ENCODE assay signal across 2 cellular contexts in the genomic region with DNA sequence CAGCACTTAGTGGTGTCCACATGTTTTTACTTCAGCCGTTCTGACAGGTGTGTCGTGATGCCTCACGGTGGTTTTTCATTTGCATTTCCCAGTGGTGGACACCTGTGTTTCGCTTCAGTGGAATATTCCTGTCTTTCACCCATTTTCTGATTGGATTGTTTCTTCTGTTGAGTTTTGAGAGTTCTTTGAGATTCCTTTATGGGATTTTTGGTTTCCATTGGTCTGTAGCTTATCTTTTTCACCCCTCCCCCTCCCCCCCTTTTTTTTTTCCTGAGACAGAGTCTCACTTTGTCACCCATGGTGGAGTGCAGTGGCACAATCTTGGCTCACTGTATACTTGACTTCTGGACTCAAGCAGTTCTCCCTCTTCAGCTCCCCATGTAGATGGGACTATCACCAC.
A peak's percentile ranks its signal among the peaks of the same experiment; 100 is the strongest.
TF ChIP-seq lines count a peak whose summit lies in the region.

No MANE protein-coding gene starts in this region.

TF ChIP-seq in HEK293, 187 proteins besides CTCF, POLR2A, EP300 and RAD21:
- no peak for TF ChIP-seq ZNF610 (tag by site-specific recombination; IDR thresholded peaks at IDR 0.05; ENCODE audit: borderline replicate concordance)
- no peak for TF ChIP-seq ZNF658 (tag by site-specific recombination; IDR thresholded peaks at IDR 0.05)
- TF ChIP-seq, protein P1, sequence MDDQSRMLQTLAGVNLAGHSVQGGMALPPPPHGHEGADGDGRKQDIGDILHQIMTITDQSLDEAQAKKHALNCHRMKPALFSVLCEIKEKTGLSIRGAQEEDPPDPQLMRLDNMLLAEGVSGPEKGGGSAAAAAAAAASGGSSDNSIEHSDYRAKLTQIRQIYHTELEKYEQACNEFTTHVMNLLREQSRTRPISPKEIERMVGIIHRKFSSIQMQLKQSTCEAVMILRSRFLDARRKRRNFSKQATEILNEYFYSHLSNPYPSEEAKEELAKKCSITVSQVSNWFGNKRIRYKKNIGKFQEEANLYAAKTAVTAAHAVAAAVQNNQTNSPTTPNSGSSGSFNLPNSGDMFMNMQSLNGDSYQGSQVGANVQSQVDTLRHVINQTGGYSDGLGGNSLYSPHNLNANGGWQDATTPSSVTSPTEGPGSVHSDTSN (CRISPR knock-in tag; IDR thresholded peaks at IDR 0.05): no peak
- TF ChIP-seq, protein P2, sequence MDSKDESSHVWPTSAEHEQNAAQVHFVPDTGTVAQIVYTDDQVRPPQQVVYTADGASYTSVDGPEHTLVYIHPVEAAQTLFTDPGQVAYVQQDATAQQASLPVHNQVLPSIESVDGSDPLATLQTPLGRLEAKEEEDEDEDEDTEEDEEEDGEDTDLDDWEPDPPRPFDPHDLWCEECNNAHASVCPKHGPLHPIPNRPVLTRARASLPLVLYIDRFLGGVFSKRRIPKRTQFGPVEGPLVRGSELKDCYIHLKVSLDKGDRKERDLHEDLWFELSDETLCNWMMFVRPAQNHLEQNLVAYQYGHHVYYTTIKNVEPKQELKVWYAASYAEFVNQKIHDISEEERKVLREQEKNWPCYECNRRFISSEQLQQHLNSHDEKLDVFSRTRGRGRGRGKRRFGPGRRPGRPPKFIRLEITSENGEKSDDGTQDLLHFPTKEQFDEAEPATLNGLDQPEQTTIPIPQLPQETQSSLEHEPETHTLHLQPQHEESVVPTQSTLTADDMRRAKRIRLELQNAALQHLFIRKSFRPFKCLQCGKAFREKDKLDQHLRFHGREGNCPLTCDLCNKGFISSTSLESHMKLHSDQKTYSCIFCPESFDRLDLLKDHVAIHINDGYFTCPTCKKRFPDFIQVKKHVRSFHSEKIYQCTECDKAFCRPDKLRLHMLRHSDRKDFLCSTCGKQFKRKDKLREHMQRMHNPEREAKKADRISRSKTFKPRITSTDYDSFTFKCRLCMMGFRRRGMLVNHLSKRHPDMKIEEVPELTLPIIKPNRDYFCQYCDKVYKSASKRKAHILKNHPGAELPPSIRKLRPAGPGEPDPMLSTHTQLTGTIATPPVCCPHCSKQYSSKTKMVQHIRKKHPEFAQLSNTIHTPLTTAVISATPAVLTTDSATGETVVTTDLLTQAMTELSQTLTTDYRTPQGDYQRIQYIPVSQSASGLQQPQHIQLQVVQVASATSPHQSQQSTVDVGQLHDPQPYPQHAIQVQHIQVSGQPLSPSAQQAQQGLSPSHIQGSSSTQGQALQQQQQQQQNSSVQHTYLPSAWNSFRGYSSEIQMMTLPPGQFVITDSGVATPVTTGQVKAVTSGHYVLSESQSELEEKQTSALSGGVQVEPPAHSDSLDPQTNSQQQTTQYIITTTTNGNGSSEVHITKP (tag by site-specific recombination; IDR thresholded peaks at IDR 0.05): peak; percentile 32; the same call in 1 of the 2 replicates

TF ChIP-seq in K562, 482 proteins besides CTCF, POLR2A, EP300 and RAD21:
- TF ChIP-seq ZFPM2 (CRISPR knock-in tag; IDR thresholded peaks at IDR 0.05) (no peak), KDM1A (IDR thresholded peaks at IDR 0.05) (peak in 1 of 2 experiments; percentile 53; a peak in 1 of 4 replicates), POLR2G (IDR thresholded peaks at IDR 0.05; ENCODE audit: low read depth, low read length) (no peak), NR4A1 (CRISPR knock-in tag; IDR thresholded peaks at IDR 0.05) (no peak), NR4A1 (tag; IDR thresholded peaks at IDR 0.05) (no peak), FOS (IDR thresholded peaks at IDR 0.05; ENCODE audit: extremely low read depth, insufficient read length) (no peak), POLR2B (IDR thresholded peaks at IDR 0.05; ENCODE audit: low read depth, partially characterized antibody) (peak; percentile 17)
- TF ChIP-seq, protein P3, sequence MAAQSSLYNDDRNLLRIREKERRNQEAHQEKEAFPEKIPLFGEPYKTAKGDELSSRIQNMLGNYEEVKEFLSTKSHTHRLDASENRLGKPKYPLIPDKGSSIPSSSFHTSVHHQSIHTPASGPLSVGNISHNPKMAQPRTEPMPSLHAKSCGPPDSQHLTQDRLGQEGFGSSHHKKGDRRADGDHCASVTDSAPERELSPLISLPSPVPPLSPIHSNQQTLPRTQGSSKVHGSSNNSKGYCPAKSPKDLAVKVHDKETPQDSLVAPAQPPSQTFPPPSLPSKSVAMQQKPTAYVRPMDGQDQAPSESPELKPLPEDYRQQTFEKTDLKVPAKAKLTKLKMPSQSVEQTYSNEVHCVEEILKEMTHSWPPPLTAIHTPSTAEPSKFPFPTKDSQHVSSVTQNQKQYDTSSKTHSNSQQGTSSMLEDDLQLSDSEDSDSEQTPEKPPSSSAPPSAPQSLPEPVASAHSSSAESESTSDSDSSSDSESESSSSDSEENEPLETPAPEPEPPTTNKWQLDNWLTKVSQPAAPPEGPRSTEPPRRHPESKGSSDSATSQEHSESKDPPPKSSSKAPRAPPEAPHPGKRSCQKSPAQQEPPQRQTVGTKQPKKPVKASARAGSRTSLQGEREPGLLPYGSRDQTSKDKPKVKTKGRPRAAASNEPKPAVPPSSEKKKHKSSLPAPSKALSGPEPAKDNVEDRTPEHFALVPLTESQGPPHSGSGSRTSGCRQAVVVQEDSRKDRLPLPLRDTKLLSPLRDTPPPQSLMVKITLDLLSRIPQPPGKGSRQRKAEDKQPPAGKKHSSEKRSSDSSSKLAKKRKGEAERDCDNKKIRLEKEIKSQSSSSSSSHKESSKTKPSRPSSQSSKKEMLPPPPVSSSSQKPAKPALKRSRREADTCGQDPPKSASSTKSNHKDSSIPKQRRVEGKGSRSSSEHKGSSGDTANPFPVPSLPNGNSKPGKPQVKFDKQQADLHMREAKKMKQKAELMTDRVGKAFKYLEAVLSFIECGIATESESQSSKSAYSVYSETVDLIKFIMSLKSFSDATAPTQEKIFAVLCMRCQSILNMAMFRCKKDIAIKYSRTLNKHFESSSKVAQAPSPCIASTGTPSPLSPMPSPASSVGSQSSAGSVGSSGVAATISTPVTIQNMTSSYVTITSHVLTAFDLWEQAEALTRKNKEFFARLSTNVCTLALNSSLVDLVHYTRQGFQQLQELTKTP (IDR thresholded peaks at IDR 0.05; ENCODE audit: low read depth in 1 of 2, partially characterized antibody in 2 of 2): peak in 1 of 2 experiments; percentile 41
TF ChIP-seq in K562: peak in this region for 3.
